Comparison of ENCODE assay signal across 8 cellular contexts in the genomic region with DNA sequence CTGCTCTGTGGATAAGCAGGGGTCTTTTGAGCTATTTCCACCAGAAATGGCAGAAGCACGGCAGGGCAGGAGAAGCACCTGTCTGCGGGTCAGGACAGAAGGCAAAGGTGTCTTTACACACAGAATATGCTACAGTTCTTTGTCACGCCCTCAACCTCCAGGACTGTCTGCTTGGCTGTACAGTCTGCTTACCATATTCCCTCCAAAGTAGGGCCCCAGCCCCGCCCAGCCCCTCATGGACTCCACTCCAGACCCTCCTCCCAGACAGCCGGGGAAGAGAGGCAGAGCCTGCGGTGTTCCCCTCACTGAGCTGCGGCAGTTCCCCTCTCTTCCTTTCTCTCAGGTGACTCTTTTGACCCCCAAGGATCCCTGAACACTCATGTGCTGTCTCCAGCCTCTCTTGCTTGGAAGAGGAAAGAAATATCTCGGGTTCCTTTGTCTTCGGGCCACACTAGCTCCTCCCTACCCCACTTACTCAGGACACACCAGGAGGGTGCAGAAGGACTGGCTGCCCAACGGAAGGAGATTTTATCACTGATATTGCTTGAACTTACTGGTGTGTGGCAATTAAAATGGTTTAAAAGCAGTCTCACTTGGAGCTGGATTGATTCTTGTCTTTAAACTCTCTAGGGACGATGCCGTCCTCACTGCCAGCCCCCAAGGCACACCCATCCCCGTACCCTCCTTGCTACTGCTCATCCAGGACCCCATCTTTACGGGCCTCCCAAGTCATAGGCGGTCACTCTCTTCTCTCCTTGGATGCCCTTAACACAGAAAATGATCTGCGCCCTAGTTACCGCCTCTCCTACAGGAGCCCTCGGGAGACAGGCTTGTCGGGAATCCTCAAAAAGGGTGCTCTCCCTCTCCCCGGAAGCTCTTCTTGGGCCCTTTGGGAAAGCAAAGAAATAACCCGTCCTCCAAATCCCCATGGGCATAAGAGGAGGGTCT.
DNase-seq lines count a peak whose midpoint lies in the region; ATAC-seq, FAIRE-seq and TF ChIP-seq lines count a peak whose summit lies in the region.
"Had no signal": no experiment of that assay in that cellular context is flagged by ENCODE, and none has a peak within 500 bp of the region (broad histone marks: within the 10 kb centered on the region; RNA-seq: fewer than 3 reads in every experiment).

No MANE protein-coding gene starts in this region.

- H3K9ac ChIP-seq in kidney (ENCODE audit: low read length in 2 of 2): peak overlapping the region in 1 of 2 donors; percentile 38

- H3K9me3 Mint-ChIP-seq in T-cell: no peaks in the 10 kb centered on the region
- no peaks in the 10 kb centered on the region for H3K9me3 Mint-ChIP-seq in stimulated activated effector memory CD8-positive, alpha-beta T cell treated with anti-CD3 and anti-CD28 coated beads, Interleukin-12 subunit alpha, Interleukin-12 subunit beta, amount 100 ng/mL, for 72 hours

- POLR2A ChIA-PET in T-cell (lab: Charles Lee): interaction anchor here (0.5 to 0.6 kb wide), 3 partner anchors 97 to 347 kb away, joined by 3 read pairs; no protein-coding TSS in a partner anchor

- H3K4me3 Mint-ChIP-seq in T-cell: peak overlapping the region in 1 of 3 donors; percentile 20
- H3K4me3 Mint-ChIP-seq in stimulated activated effector memory CD8-positive, alpha-beta T cell treated with anti-CD3 and anti-CD28 coated beads, Interleukin-12 subunit alpha, Interleukin-12 subunit beta, amount 100 ng/mL, for 72 hours: no peak overlapping the region

- intact Hi-C loops in kidney (cut with DNase I): no loop called here

- H3K36me3 ChIP-seq in kidney (ENCODE audit: control insufficient read depth in 1 of 2, insufficient read depth in 2 of 2, low read length in 2 of 2): no peaks in the 10 kb centered on the region

- ATAC-seq in T-cell (replicated peaks in 1 of 4): no peak
- no peak for ATAC-seq in stimulated activated effector memory CD8-positive, alpha-beta T cell treated with anti-CD3 and anti-CD28 coated beads, Interleukin-12 subunit alpha, Interleukin-12 subunit beta, amount 100 ng/mL, for 72 hours

- no peaks in the 10 kb centered on the region for H3K27me3 Mint-ChIP-seq in T-cell

- peak overlapping the region; percentile 73 to 80 for H3K27ac Mint-ChIP-seq in T-cell
- H3K27ac Mint-ChIP-seq in stimulated activated effector memory CD8-positive, alpha-beta T cell treated with anti-CD3 and anti-CD28 coated beads, Interleukin-12 subunit alpha, Interleukin-12 subunit beta, amount 100 ng/mL, for 72 hours: peak overlapping the region; percentile 40

- no peak for TF ChIP-seq CTCF in kidney (IDR thresholded peaks at IDR 0.05; ENCODE audit: borderline replicate concordance, extremely low read depth, insufficient read depth)

- peak overlapping the region; percentile 29 to 36 for H3K27ac ChIP-seq in kidney (ENCODE audit: low read depth in 2 of 2, low read length in 2 of 2)

- CTCF ChIA-PET in T-cell (lab: Charles Lee): interaction anchor here in 1 of 2 donors (0.6 kb wide), 3 partner anchors 100 to 359 kb away, joined by 5 to 9 read pairs (median 5); no protein-coding TSS in a partner anchor

- H3K4me1 Mint-ChIP-seq in T-cell: peaks cover 72 to 75% (median 72%) of the 10 kb centered on the region in 3 donors
- H3K4me1 Mint-ChIP-seq in stimulated activated effector memory CD8-positive, alpha-beta T cell treated with anti-CD3 and anti-CD28 coated beads, Interleukin-12 subunit alpha, Interleukin-12 subunit beta, amount 100 ng/mL, for 72 hours: peaks cover 77% of the 10 kb centered on the region

- H3K9me3 ChIP-seq in kidney (ENCODE audit: control insufficient read depth in 1 of 2, low read length in 2 of 2): no peaks in the 10 kb centered on the region

- DNase-seq in HT-29 (ENCODE audit: low spot score): peak; percentile 76
- DNase-seq in T-cell: no peak
- DNase-seq in kidney: no peak
- DNase-seq in stimulated activated effector memory CD8-positive, alpha-beta T cell treated with anti-CD3 and anti-CD28 coated beads, Interleukin-12 subunit alpha, Interleukin-12 subunit beta, amount 100 ng/mL, for 72 hours (ENCODE audit: low spot score in 2 of 2): no peak
- no peak for DNase-seq in LoVo (ENCODE audit: low spot score)
- DNase-seq in NCI-H1694 treated with DMSO at 0.1 percent for 48 hours (lab: John Stamatoyannopoulos, UW): no peak
- no peak for DNase-seq in DMS 273 treated with DMSO at 0.1 percent for 48 hours (lab: John Stamatoyannopoulos, UW)
- DNase-seq: NCI-H187 treated with DMSO at 0.1 percent for 48 hours had no signal

- H3K4me1 ChIP-seq in kidney (ENCODE audit: control insufficient read depth in 1 of 2, insufficient read depth in 1 of 2, low read depth in 1 of 2, low read length in 2 of 2): peaks cover 49 to 84% of the 10 kb centered on the region in 2 donors

- H3K36me3 Mint-ChIP-seq in T-cell: peaks cover 3% of the 10 kb centered on the region
- peaks cover 21% of the 10 kb centered on the region for H3K36me3 Mint-ChIP-seq in stimulated activated effector memory CD8-positive, alpha-beta T cell treated with anti-CD3 and anti-CD28 coated beads, Interleukin-12 subunit alpha, Interleukin-12 subunit beta, amount 100 ng/mL, for 72 hours

- no peak overlapping the region for H3K4me3 ChIP-seq in kidney (ENCODE audit: low read length in 2 of 2)

- FAIRE-seq in kidney (lab: Jason Lieb, UNC): no peak
